In the genomic region with DNA sequence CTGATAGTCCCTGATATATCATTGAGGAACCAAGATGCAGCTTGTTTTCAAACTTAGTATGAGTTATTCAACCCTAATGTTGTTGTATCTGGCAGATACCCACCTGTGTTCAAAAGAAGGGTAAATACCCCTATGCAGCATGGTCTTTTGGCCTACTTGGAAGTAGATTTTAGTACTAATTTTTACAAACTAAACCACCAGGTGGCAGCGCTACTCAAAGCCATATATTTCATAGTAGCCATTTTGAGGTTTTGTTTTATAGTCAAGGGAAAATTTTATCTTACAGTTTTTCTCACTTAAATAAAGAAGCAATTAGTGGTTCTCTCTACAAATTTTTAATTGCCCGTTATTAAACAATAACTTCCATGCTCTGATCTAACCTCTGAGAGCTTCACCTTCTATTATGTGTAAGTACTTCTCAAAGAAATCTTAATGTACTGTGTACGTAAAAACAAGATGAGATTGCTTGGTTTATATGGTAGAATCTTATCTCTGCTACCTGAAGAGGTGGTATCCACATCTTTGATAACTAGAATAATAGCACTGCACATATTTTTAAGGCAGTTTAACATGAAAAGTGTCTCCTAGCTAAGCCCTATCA, we compare ENCODE assay signal across 8 cellular contexts. TPM values are rescaled to one million over a fixed set of nuclear protein-coding genes. Genes with fewer than 3 reads are reported as not detected.
DNase-seq lines count a peak whose midpoint lies in the region; ATAC-seq and TF ChIP-seq lines count a peak whose summit lies in the region.

No MANE protein-coding gene starts in this region.

- no peaks in the 10 kb centered on the region for H3K27me3 Mint-ChIP-seq in CD8-positive, alpha-beta memory T cell
- no peaks in the 10 kb centered on the region for H3K27me3 Mint-ChIP-seq in stimulated activated naive CD8-positive, alpha-beta T cell treated with anti-CD3 and anti-CD28 coated beads, Interleukin-15, amount 100 ng/mL, for 72 hours

- no peaks in the 10 kb centered on the region for H3K4me1 ChIP-seq in CD8-positive, alpha-beta memory T cell (ENCODE audit: insufficient read depth, low read length)
- no peaks in the 10 kb centered on the region for H3K4me1 ChIP-seq in body of pancreas

- H3K4me1 Mint-ChIP-seq in CD8-positive, alpha-beta memory T cell: peaks cover 0 to 3% (median 0%) of the 10 kb centered on the region in 3 donors
- no peaks in the 10 kb centered on the region for H3K4me1 Mint-ChIP-seq in stimulated activated naive CD8-positive, alpha-beta T cell treated with anti-CD3 and anti-CD28 coated beads, Interleukin-15, amount 100 ng/mL, for 72 hours

- CTCF ChIA-PET in CD8-positive, alpha-beta memory T cell (lab: Charles Lee): interaction anchor here (1.1 to 1.7 kb wide), 5 partner anchors 9 to 262 kb away, joined by 3 to 5 read pairs (median 3); a partner anchor contains a TSS

- POLR2A ChIA-PET in CD8-positive, alpha-beta memory T cell (lab: Charles Lee): no interaction called here

- no peak overlapping the region for H3K27ac ChIP-seq in CD8-positive, alpha-beta memory T cell (ENCODE audit: low read depth, low read length)
- H3K27ac ChIP-seq in body of pancreas: no peak overlapping the region

- ATAC-seq in GM21360 (IDR thresholded peaks at IDR 0.05; ENCODE audit: unreplicated experiment) (peak; percentile 69), SK-N-SH treated with all-trans-retinoic acid at 6 μM for 48 hours (peak; percentile 76), body of pancreas (no peak), left lobe of liver (peak; percentile 75)
- peak; percentile 60 for ATAC-seq in stimulated activated naive CD8-positive, alpha-beta T cell treated with anti-CD3 and anti-CD28 coated beads, Interleukin-15, amount 100 ng/mL, for 72 hours

- H3K27me3 ChIP-seq in CD8-positive, alpha-beta memory T cell (ENCODE audit: insufficient read depth, low read length, poor library complexity, severe bottlenecking): no peaks in the 10 kb centered on the region
- H3K27me3 ChIP-seq in body of pancreas: no peaks in the 10 kb centered on the region

- peaks cover 11 to 18% (median 13%) of the 10 kb centered on the region in 3 donors for H3K36me3 Mint-ChIP-seq in CD8-positive, alpha-beta memory T cell

- H3K27ac Mint-ChIP-seq in CD8-positive, alpha-beta memory T cell: no peak overlapping the region
- no peak overlapping the region for H3K27ac Mint-ChIP-seq in stimulated activated naive CD8-positive, alpha-beta T cell treated with anti-CD3 and anti-CD28 coated beads, Interleukin-15, amount 100 ng/mL, for 72 hours

- TF ChIP-seq POLR2A in body of pancreas (IDR thresholded peaks at IDR 0.05): no peak

- TF ChIP-seq CTCF in body of pancreas (IDR thresholded peaks at IDR 0.05): peak in 6 of 7 experiments; percentile 31 to 41 (median 34)

- H3K4me3 Mint-ChIP-seq in CD8-positive, alpha-beta memory T cell: no peak overlapping the region
- no peak overlapping the region for H3K4me3 Mint-ChIP-seq in stimulated activated naive CD8-positive, alpha-beta T cell treated with anti-CD3 and anti-CD28 coated beads, Interleukin-15, amount 100 ng/mL, for 72 hours

- no peak overlapping the region for H3K4me3 ChIP-seq in CD8-positive, alpha-beta memory T cell (ENCODE audit: low read length)
- no peak overlapping the region for H3K4me3 ChIP-seq in body of pancreas

- intact Hi-C loops in body of pancreas (cut with DNase I): no loop called here

- no peaks in the 10 kb centered on the region for H3K9me3 ChIP-seq in CD8-positive, alpha-beta memory T cell (ENCODE audit: low read length)
- no peaks in the 10 kb centered on the region for H3K9me3 ChIP-seq in body of pancreas

- 75 to 76% methylated on average over 3 of the region's 3 CpGs for WGBS in body of pancreas, 2 donors

- H3K9me3 Mint-ChIP-seq in CD8-positive, alpha-beta memory T cell: no peaks in the 10 kb centered on the region
- no peaks in the 10 kb centered on the region for H3K9me3 Mint-ChIP-seq in stimulated activated naive CD8-positive, alpha-beta T cell treated with anti-CD3 and anti-CD28 coated beads, Interleukin-15, amount 100 ng/mL, for 72 hours

- peak in 3 of 5 donors; percentile 16 to 19 (median 18) for DNase-seq in CD8-positive, alpha-beta memory T cell
- DNase-seq in MV-4-11 (lab: John Stamatoyannopoulos, UW): peak; percentile 50
- peak; percentile 15 to 45 (median 38) for DNase-seq in body of pancreas
- no peak for DNase-seq in left lobe of liver (ENCODE audit: low spot score)
- DNase-seq in stimulated activated naive CD8-positive, alpha-beta T cell treated with anti-CD3 and anti-CD28 coated beads, Interleukin-15, amount 100 ng/mL, for 72 hours: peak; percentile 22 to 23
- DNase-seq in HuH-7 (ENCODE audit: low spot score): no peak

- H3K36me3 ChIP-seq in CD8-positive, alpha-beta memory T cell (ENCODE audit: insufficient read depth, low read length): no peaks in the 10 kb centered on the region
- H3K36me3 ChIP-seq in body of pancreas (replicated peaks in 1 of 2; ENCODE audit: insufficient read depth in 1 of 2, low read depth in 2 of 2): no peaks in the 10 kb centered on the region

TF ChIP-seq in SK-N-SH treated with all-trans-retinoic acid at 6 μM for 48 hours, 23 proteins besides CTCF, POLR2A, EP300 and RAD21:
- TF ChIP-seq, protein P1, sequence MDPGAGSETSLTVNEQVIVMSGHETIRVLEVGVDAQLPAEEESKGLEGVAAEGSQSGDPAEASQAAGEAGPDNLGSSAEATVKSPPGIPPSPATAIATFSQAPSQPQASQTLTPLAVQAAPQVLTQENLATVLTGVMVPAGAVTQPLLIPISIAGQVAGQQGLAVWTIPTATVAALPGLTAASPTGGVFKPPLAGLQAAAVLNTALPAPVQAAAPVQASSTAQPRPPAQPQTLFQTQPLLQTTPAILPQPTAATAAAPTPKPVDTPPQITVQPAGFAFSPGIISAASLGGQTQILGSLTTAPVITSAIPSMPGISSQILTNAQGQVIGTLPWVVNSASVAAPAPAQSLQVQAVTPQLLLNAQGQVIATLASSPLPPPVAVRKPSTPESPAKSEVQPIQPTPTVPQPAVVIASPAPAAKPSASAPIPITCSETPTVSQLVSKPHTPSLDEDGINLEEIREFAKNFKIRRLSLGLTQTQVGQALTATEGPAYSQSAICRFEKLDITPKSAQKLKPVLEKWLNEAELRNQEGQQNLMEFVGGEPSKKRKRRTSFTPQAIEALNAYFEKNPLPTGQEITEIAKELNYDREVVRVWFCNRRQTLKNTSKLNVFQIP (CRISPR knock-in tag; IDR thresholded peaks at IDR 0.05; ENCODE audit: borderline replicate concordance, low read depth): no peak
- TF ChIP-seq ZNF70 (CRISPR knock-in tag; IDR thresholded peaks at IDR 0.05) (no peak), PPARA (CRISPR knock-in tag; IDR thresholded peaks at IDR 0.05; ENCODE audit: borderline replicate concordance) (no peak), ZNF8 (CRISPR knock-in tag; IDR thresholded peaks at IDR 0.05) (no peak), SNAI2 (CRISPR knock-in tag; IDR thresholded peaks at IDR 0.05) (no peak), ZFP3 (CRISPR knock-in tag; IDR thresholded peaks at IDR 0.05) (no peak), ZC3H10 (CRISPR knock-in tag; IDR thresholded peaks at IDR 0.05) (no peak), OSR1 (CRISPR knock-in tag; IDR thresholded peaks at IDR 0.05) (no peak), BACH2 (CRISPR knock-in tag; IDR thresholded peaks at IDR 0.05; ENCODE audit: borderline replicate concordance) (no peak), ISL1 (CRISPR knock-in tag; IDR thresholded peaks at IDR 0.05) (no peak), RARB (CRISPR knock-in tag; IDR thresholded peaks at IDR 0.05) (no peak)
- TF ChIP-seq, protein P2, sequence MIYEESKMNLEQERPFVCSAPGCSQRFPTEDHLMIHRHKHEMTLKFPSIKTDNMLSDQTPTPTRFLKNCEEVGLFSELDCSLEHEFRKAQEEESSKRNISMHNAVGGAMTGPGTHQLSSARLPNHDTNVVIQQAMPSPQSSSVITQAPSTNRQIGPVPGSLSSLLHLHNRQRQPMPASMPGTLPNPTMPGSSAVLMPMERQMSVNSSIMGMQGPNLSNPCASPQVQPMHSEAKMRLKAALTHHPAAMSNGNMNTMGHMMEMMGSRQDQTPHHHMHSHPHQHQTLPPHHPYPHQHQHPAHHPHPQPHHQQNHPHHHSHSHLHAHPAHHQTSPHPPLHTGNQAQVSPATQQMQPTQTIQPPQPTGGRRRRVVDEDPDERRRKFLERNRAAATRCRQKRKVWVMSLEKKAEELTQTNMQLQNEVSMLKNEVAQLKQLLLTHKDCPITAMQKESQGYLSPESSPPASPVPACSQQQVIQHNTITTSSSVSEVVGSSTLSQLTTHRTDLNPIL (CRISPR knock-in tag; IDR thresholded peaks at IDR 0.05; ENCODE audit: low read depth): no peak
TF ChIP-seq in SK-N-SH treated with all-trans-retinoic acid at 6 μM for 48 hours: peak in this region for 0.

RNA-seq across cellular contexts. Expression of a gene that starts 31.5 kb away (rescaled TPM):
- total RNA-seq in CD8-positive, alpha-beta memory T cell: 1 to 10 TPM; 3.8 to 4.0 TPM
- 6.0 TPM for polyA plus RNA-seq in CD8-positive, alpha-beta memory T cell
- total RNA-seq in body of pancreas: 1 to 10 TPM; 4.3 to 8.3 TPM
- total RNA-seq in left lobe of liver: 0.25 TPM

Comparison
In these comparisons a context has a peak if more than half of its experiments do, and no peak if none do; other contexts are left out.
1. DNase-seq: peak in CD8-positive, alpha-beta memory T cell (3 of 5), MV-4-11 (single experiment), body of pancreas (4 of 4) and stimulated activated naive CD8-positive, alpha-beta T cell treated with anti-CD3 and anti-CD28 coated beads, Interleukin-15, amount 100 ng/mL, for 72 hours (2 of 2); none in left lobe of liver (single experiment) and HuH-7 (single experiment).